Comparison of ENCODE assay signal across 11 cellular contexts in genomic region chr10:122490786-122491680, GRCh38.
DNase-seq lines count a peak whose midpoint lies in the region; ATAC-seq and TF ChIP-seq lines count a peak whose summit lies in the region.
"Had no signal": no experiment of that assay in that cellular context is flagged by ENCODE, and none has a peak within 500 bp of the region (broad histone marks: within the 10 kb centered on the region; RNA-seq: fewer than 3 reads in every experiment).

No MANE protein-coding gene starts in this region.

- H3K27me3 Mint-ChIP-seq in nephron (ENCODE audit: low read depth): peaks cover 9% of the 10 kb centered on the region

- peak overlapping the region; percentile 80 to 97 (median 94) for H3K27ac Mint-ChIP-seq in nephron
- H3K27ac Mint-ChIP-seq: activated B cell treated with CpG ODN at 0.5 μM for 24 hours had no signal

- DNase-seq in stimulated activated naive CD4-positive, alpha-beta T cell treated with Interleukin-2 at 50 U/mL for 16 hours (lab: John Stamatoyannopoulos, UW): peak; percentile 42
- no peak for DNase-seq in stimulated activated naive CD4-positive, alpha-beta T cell (lab: John Stamatoyannopoulos, UW)
- DNase-seq in astrocyte of the hippocampus (ENCODE audit: low read depth, low spot score) (peak; percentile 49), NCI-H226 (no peak), OCI-M1 (lab: John Stamatoyannopoulos, UW) (no peak), NCI-H1436 treated with DMSO at 0.1 percent for 48 hours (lab: John Stamatoyannopoulos, UW) (no peak)
- DNase-seq: activated B cell treated with CpG ODN at 0.5 μM for 24 hours, erythroblast, mesendoderm had no signal

- ATAC-seq in HG03342 (IDR thresholded peaks at IDR 0.05; ENCODE audit: unreplicated experiment): no peak

- H3K4me3 Mint-ChIP-seq in nephron: peak overlapping the region in 1 of 3 experiments; percentile 18
- H3K4me3 Mint-ChIP-seq: activated B cell treated with CpG ODN at 0.5 μM for 24 hours had no signal

- TF ChIP-seq CTCF in nephron (IDR thresholded peaks at IDR 0.05; ENCODE audit: unreplicated experiment in 3 of 3): no peak

- peaks cover 11% of the 10 kb centered on the region for H3K36me3 Mint-ChIP-seq in nephron (ENCODE audit: low read depth)

- no peaks in the 10 kb centered on the region for H3K9me3 Mint-ChIP-seq in nephron
- H3K9me3 Mint-ChIP-seq: activated B cell treated with CpG ODN at 0.5 μM for 24 hours had no signal

- peaks cover 78% of the 10 kb centered on the region for H3K4me1 Mint-ChIP-seq in nephron
- H3K4me1 Mint-ChIP-seq: activated B cell treated with CpG ODN at 0.5 μM for 24 hours had no signal

Comparison
In these comparisons a context has a peak if more than half of its experiments do, and no peak if none do; other contexts are left out.
1. DNase-seq: peak in stimulated activated naive CD4-positive, alpha-beta T cell treated with Interleukin-2 at 50 U/mL for 16 hours (single experiment) and astrocyte of the hippocampus (single experiment); none in stimulated activated naive CD4-positive, alpha-beta T cell (0 of 6), NCI-H226 (single experiment), OCI-M1 (single experiment) and NCI-H1436 treated with DMSO at 0.1 percent for 48 hours (single experiment).